In genomic region chr16:87319997-87320491, GRCh38 we compare ENCODE assay signal across 19 cellular contexts.
"Had no signal": no experiment of that assay in that cellular context is flagged by ENCODE, and none has a peak within 500 bp of the region (broad histone marks: within the 10 kb centered on the region; RNA-seq: fewer than 3 reads in every experiment).

No MANE protein-coding gene starts in this region.

- H3K4me3 Mint-ChIP-seq: memory B cell; natural killer cell treated with Interleukin-12 subunit alpha and Interleukin-12 subunit beta and Interleukin-15 and Interleukin-18, amount 100 ng/mL, for 72 hours; stimulated activated effector memory CD8-positive, alpha-beta T cell treated with anti-CD3 and anti-CD28 coated beads, Interleukin-12 subunit alpha, Interleukin-12 subunit beta, amount 100 ng/mL, for 72 hours had no signal

- H3K9me3 ChIP-seq: gastrocnemius medialis, left lung, lower lobe of right lung, tibial artery, upper lobe of right lung, vagina had no signal

- H3K4me3 ChIP-seq: coronary artery, gastrocnemius medialis, left lung, lower lobe of right lung, tibial artery, upper lobe of right lung, vagina had no signal

- FAIRE-seq: endometrium, small intestine had no signal

- H3K27ac ChIP-seq: coronary artery, left lung, lower lobe of right lung, tibial artery, upper lobe of right lung, vagina had no signal

- ATAC-seq: esophagus mucosa; gastrocnemius medialis; left lung; lower lobe of right lung; natural killer cell treated with Interleukin-12 subunit alpha and Interleukin-12 subunit beta and Interleukin-15 and Interleukin-18, amount 100 ng/mL, for 72 hours; stimulated activated effector memory CD8-positive, alpha-beta T cell treated with anti-CD3 and anti-CD28 coated beads, Interleukin-12 subunit alpha, Interleukin-12 subunit beta, amount 100 ng/mL, for 72 hours; stimulated activated naive CD8-positive, alpha-beta T cell treated with anti-CD3 and anti-CD28 coated beads, Interleukin-15, Interleukin-2, amounts not matched to agents 100 U/mL and 50 U/mL, for 24 hours; upper lobe of right lung had no signal

- H3K27me3 ChIP-seq: gastrocnemius medialis, left lung, tibial artery, upper lobe of right lung, vagina had no signal

- H3K36me3 ChIP-seq: gastrocnemius medialis, left lung, lower lobe of right lung, tibial artery, upper lobe of right lung, vagina had no signal

- H3K27ac Mint-ChIP-seq: memory B cell; stimulated activated effector memory CD8-positive, alpha-beta T cell treated with anti-CD3 and anti-CD28 coated beads, Interleukin-12 subunit alpha, Interleukin-12 subunit beta, amount 100 ng/mL, for 72 hours had no signal

- DNase-seq: effector memory CD4-positive, alpha-beta T cell; gastrocnemius medialis; islet precursor cell; left lung; lower lobe of right lung; midbrain; small intestine; stimulated activated CD4-positive, alpha-beta T cell treated with anti-CD3 and anti-CD28 coated beads, Interleukin-4, amount 100 ng/mL, for 1 hour; stimulated activated CD8-positive, alpha-beta memory T cell treated with anti-CD3 and anti-CD28 coated beads, Interleukin-4, amount 100 ng/mL, for 48 hours; stimulated activated naive CD8-positive, alpha-beta T cell treated with anti-CD3 and anti-CD28 coated beads, Interleukin-15, Interleukin-2, amounts not matched to agents 100 U/mL and 50 U/mL, for 24 hours; tibial artery; upper lobe of right lung had no signal

- H3K36me3 Mint-ChIP-seq: memory B cell had no signal

- H3K9me3 Mint-ChIP-seq: memory B cell; natural killer cell treated with Interleukin-12 subunit alpha and Interleukin-12 subunit beta and Interleukin-15 and Interleukin-18, amount 100 ng/mL, for 72 hours; stimulated activated effector memory CD8-positive, alpha-beta T cell treated with anti-CD3 and anti-CD28 coated beads, Interleukin-12 subunit alpha, Interleukin-12 subunit beta, amount 100 ng/mL, for 72 hours had no signal

- H3K27me3 Mint-ChIP-seq: memory B cell; natural killer cell treated with Interleukin-12 subunit alpha and Interleukin-12 subunit beta and Interleukin-15 and Interleukin-18, amount 100 ng/mL, for 72 hours had no signal
